Comparison of ENCODE assay signal across 1 cellular context in the genomic region with DNA sequence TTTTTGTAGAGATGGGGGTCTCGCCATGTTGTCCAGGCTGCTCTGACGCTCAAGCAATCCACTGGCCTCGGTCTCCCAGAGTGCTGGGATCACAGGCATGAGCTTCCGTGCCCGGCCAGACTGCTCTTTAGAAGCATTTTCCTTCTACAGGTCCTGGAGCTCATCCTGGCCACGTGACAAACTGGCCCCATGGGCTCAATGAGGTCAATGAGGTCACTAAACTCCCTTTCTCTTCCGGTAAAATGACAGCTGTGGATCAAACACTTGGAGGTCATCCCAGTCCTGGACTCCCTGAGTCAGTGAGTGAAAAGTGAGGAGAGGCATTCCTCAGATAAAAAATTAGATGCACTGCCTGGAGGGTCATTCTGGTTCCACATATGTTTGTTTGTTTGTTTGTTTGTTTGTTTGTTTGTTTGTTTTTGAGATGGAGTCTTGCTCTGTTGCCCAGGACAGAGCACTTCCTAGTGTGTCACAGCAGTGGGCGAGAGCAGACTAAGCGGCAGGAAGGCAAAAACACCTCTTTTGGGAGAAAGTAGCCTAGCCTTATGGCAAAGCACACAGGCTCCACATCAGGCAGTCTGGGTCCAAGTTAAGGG.
TF ChIP-seq lines count a peak whose summit lies in the region.

No MANE protein-coding gene starts in this region.

TF ChIP-seq in liver, 16 proteins besides CTCF, POLR2A, EP300 and RAD21 (continued from another document):
- TF ChIP-seq, protein P1, sequence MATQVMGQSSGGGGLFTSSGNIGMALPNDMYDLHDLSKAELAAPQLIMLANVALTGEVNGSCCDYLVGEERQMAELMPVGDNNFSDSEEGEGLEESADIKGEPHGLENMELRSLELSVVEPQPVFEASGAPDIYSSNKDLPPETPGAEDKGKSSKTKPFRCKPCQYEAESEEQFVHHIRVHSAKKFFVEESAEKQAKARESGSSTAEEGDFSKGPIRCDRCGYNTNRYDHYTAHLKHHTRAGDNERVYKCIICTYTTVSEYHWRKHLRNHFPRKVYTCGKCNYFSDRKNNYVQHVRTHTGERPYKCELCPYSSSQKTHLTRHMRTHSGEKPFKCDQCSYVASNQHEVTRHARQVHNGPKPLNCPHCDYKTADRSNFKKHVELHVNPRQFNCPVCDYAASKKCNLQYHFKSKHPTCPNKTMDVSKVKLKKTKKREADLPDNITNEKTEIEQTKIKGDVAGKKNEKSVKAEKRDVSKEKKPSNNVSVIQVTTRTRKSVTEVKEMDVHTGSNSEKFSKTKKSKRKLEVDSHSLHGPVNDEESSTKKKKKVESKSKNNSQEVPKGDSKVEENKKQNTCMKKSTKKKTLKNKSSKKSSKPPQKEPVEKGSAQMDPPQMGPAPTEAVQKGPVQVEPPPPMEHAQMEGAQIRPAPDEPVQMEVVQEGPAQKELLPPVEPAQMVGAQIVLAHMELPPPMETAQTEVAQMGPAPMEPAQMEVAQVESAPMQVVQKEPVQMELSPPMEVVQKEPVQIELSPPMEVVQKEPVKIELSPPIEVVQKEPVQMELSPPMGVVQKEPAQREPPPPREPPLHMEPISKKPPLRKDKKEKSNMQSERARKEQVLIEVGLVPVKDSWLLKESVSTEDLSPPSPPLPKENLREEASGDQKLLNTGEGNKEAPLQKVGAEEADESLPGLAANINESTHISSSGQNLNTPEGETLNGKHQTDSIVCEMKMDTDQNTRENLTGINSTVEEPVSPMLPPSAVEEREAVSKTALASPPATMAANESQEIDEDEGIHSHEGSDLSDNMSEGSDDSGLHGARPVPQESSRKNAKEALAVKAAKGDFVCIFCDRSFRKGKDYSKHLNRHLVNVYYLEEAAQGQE (IDR thresholded peaks at IDR 0.05), result no peak
- TF ChIP-seq RXRA (IDR thresholded peaks at IDR 0.05) (peak; percentile 75 to 99), JUND (IDR thresholded peaks at IDR 0.05) (peak in 1 of 2 donors; percentile 77), HNF4G (IDR thresholded peaks at IDR 0.05) (peak; percentile 61), SP1 (IDR thresholded peaks at IDR 0.05) (peak; percentile 85), MAX (IDR thresholded peaks at IDR 0.05) (no peak), HNF4A (conservative IDR thresholded peaks at IDR 0.05) (peak; percentile 28 to 84), EGR1 (IDR thresholded peaks at IDR 0.05; ENCODE audit: low read depth in 2 of 2) (peak in 1 of 2 donors; percentile 47), ZBTB33 (IDR thresholded peaks at IDR 0.05) (no peak), YY1 (IDR thresholded peaks at IDR 0.05) (no peak)
